Comparison of ENCODE assay signal across 1 cellular context in the genomic region with DNA sequence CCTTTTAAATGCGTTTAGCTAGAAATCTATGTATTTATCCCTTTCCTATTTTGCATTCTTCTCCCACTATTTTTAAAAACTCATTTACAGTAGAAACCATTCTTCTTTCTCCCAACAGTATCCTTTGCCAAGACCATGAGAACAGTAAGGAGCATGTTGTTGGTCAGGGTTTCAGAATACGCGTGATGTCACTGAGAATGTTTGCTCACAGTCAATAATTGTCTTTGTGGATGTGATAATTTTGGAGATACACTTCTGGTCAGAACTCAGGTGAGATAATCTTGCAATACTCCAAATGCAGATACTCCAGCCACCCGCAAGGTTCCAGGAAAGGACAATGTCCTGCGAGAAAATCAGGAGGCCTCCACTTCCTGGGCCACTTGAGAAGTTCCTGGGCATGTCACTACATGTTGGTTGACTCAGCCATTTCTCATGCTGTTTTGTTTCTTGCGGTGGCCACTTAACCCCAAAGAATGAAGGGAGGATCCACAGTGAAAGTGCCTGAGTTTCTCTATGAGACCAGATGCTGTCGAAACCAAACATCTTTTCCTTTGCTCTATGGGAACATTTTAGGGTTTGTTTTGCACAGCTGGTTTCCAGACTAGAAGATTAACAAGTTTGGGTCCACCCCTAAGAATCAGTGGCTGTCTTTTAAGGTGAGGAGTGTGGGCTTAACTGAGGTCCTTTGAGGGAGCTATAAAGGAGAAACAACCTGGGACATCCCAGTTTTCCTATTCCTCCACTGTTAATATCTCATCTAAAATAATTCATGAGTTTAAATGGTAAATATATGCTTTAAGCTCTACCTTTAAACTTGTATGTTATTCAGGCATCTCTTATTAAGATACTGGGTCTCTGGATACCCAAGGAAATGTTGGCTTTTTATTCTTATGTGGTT.
TF ChIP-seq lines count a peak whose summit lies in the region.

No MANE protein-coding gene starts in this region.

TF ChIP-seq in GM23338, 12 proteins besides CTCF, POLR2A, EP300 and RAD21 (continued from another document):
- TF ChIP-seq, protein P1, sequence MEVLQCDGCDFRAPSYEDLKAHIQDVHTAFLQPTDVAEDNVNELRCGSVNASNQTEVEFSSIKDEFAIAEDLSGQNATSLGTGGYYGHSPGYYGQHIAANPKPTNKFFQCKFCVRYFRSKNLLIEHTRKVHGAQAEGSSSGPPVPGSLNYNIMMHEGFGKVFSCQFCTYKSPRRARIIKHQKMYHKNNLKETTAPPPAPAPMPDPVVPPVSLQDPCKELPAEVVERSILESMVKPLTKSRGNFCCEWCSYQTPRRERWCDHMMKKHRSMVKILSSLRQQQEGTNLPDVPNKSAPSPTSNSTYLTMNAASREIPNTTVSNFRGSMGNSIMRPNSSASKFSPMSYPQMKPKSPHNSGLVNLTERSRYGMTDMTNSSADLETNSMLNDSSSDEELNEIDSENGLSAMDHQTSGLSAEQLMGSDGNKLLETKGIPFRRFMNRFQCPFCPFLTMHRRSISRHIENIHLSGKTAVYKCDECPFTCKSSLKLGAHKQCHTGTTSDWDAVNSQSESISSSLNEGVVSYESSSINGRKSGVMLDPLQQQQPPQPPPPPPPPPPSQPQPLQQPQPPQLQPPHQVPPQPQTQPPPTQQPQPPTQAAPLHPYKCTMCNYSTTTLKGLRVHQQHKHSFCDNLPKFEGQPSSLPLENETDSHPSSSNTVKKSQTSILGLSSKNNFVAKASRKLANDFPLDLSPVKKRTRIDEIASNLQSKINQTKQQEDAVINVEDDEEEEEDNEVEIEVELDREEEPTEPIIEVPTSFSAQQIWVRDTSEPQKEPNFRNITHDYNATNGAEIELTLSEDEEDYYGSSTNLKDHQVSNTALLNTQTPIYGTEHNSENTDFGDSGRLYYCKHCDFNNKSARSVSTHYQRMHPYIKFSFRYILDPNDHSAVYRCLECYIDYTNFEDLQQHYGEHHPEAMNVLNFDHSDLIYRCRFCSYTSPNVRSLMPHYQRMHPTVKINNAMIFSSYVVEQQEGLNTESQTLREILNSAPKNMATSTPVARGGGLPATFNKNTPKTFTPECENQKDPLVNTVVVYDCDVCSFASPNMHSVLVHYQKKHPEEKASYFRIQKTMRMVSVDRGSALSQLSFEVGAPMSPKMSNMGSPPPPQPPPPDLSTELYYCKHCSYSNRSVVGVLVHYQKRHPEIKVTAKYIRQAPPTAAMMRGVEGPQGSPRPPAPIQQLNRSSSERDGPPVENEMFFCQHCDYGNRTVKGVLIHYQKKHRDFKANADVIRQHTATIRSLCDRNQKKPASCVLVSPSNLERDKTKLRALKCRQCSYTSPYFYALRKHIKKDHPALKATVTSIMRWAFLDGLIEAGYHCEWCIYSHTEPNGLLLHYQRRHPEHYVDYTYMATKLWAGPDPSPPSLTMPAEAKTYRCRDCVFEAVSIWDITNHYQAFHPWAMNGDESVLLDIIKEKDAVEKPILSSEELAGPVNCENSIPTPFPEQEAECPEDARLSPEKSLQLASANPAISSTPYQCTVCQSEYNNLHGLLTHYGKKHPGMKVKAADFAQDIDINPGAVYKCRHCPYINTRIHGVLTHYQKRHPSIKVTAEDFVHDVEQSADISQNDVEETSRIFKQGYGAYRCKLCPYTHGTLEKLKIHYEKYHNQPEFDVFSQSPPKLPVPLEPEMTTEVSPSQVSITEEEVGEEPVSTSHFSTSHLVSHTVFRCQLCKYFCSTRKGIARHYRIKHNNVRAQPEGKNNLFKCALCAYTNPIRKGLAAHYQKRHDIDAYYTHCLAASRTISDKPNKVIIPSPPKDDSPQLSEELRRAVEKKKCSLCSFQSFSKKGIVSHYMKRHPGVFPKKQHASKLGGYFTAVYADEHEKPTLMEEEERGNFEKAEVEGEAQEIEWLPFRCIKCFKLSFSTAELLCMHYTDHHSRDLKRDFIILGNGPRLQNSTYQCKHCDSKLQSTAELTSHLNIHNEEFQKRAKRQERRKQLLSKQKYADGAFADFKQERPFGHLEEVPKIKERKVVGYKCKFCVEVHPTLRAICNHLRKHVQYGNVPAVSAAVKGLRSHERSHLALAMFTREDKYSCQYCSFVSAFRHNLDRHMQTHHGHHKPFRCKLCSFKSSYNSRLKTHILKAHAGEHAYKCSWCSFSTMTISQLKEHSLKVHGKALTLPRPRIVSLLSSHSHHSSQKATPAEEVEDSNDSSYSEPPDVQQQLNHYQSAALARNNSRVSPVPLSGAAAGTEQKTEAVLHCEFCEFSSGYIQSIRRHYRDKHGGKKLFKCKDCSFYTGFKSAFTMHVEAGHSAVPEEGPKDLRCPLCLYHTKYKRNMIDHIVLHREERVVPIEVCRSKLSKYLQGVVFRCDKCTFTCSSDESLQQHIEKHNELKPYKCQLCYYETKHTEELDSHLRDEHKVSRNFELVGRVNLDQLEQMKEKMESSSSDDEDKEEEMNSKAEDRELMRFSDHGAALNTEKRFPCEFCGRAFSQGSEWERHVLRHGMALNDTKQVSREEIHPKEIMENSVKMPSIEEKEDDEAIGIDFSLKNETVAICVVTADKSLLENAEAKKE (CRISPR knock-in tag; IDR thresholded peaks at IDR 0.05): no peak; the same call in 1 of the 2 replicates
